ENCODE assay signal across 1 cellular context in the genomic region with DNA sequence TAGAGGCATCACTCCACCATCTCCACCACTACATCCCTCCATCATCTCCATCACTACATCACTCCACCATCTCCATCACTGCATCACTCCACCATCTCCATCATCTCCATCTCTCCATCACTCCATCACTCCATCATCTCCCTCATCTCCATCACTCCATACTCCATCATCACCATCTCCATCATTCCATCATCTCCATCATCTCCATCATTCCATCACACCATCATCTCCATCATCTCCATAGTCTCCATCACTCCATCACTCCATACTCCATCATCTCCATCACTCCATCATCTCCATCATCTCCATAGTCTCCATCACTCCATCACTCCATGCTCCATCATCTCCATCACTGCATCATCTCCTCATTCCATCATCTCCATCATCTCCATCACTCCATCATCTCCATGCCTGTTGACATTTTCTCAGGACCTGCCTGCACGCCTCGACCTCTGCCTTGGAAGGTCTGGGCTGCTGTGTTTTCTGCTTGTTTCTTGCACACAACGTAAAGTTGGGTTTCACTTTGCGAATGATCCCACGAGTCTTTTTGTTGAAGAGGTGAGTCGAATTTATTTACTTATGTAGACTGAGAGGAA.
A peak's percentile ranks its signal among the peaks of the same experiment; 100 is the strongest.
TF ChIP-seq lines count a peak whose summit lies in the region.

No MANE protein-coding gene starts in this region.

TF ChIP-seq in K562, 482 proteins besides CTCF, POLR2A, EP300 and RAD21 (continues in another document):
- TF ChIP-seq GTF2F1 (IDR thresholded peaks at IDR 0.05; ENCODE audit: low read depth, low read length) (no peak), HDAC2 (IDR thresholded peaks at IDR 0.05) (peak; percentile 75; the same call in 1 of the 2 replicates), SREBF1 (IDR thresholded peaks at IDR 0.05; ENCODE audit: borderline replicate concordance, low read depth, low read length) (no peak), ZC3H8 (IDR thresholded peaks at IDR 0.05) (no peak), PHF20 (IDR thresholded peaks at IDR 0.05; ENCODE audit: partially characterized antibody) (no peak), TAF7 (tag; IDR thresholded peaks at IDR 0.05) (no peak), DMBX1 (CRISPR knock-in tag; IDR thresholded peaks at IDR 0.05; ENCODE audit: borderline replicate concordance) (no peak), SMAD4 (CRISPR knock-in tag; conservative IDR thresholded peaks at IDR 0.05) (no peak), YBX1 (IDR thresholded peaks at IDR 0.05) (peak; percentile 99), KDM1A (IDR thresholded peaks at IDR 0.05) (peak; percentile 97), DPF2 (IDR thresholded peaks at IDR 0.05) (no peak), ARID1B (IDR thresholded peaks at IDR 0.05) (no peak), DDX20 (tag; IDR thresholded peaks at IDR 0.05; ENCODE audit: low read depth) (no peak), MCM3 (IDR thresholded peaks at IDR 0.05) (no peak), TRIM24 (IDR thresholded peaks at IDR 0.05) (peak in 1 of 2 experiments; percentile 81; a peak in 2 of 4 replicates), EGR1 (conservative IDR thresholded peaks at IDR 0.05) (no peak), ZNF165 (CRISPR knock-in tag; IDR thresholded peaks at IDR 0.05; ENCODE audit: borderline replicate concordance) (no peak), HNRNPL (IDR thresholded peaks at IDR 0.05; ENCODE audit: low read depth, low read length) (no peak), NONO (IDR thresholded peaks at IDR 0.05; ENCODE audit: low read depth in 2 of 2, low read length in 1 of 2) (no peak), TAF1 (IDR thresholded peaks at IDR 0.05; ENCODE audit: control insufficient read depth, extremely low read depth, insufficient read depth, low read length, severe bottlenecking) (no peak), POLR2B (IDR thresholded peaks at IDR 0.05; ENCODE audit: low read depth, partially characterized antibody) (no peak), LEF1 (IDR thresholded peaks at IDR 0.05) (no peak), JUN (IDR thresholded peaks at IDR 0.05; ENCODE audit: borderline replicate concordance, low read depth, low read length) (no peak), JUN (CRISPR knock-in tag; IDR thresholded peaks at IDR 0.05; ENCODE audit: borderline replicate concordance) (no peak), CTBP1 (IDR thresholded peaks at IDR 0.05; ENCODE audit: borderline replicate concordance) (peak; percentile 90), RCOR1 (IDR thresholded peaks at IDR 0.05; ENCODE audit: borderline replicate concordance in 1 of 2, low read depth in 2 of 2, low read length in 2 of 2) (peak; percentile 65 to 84; a peak in 3 of 4 replicates), TAL1 (IDR thresholded peaks at IDR 0.05) (no peak)
- TF ChIP-seq, protein P1, sequence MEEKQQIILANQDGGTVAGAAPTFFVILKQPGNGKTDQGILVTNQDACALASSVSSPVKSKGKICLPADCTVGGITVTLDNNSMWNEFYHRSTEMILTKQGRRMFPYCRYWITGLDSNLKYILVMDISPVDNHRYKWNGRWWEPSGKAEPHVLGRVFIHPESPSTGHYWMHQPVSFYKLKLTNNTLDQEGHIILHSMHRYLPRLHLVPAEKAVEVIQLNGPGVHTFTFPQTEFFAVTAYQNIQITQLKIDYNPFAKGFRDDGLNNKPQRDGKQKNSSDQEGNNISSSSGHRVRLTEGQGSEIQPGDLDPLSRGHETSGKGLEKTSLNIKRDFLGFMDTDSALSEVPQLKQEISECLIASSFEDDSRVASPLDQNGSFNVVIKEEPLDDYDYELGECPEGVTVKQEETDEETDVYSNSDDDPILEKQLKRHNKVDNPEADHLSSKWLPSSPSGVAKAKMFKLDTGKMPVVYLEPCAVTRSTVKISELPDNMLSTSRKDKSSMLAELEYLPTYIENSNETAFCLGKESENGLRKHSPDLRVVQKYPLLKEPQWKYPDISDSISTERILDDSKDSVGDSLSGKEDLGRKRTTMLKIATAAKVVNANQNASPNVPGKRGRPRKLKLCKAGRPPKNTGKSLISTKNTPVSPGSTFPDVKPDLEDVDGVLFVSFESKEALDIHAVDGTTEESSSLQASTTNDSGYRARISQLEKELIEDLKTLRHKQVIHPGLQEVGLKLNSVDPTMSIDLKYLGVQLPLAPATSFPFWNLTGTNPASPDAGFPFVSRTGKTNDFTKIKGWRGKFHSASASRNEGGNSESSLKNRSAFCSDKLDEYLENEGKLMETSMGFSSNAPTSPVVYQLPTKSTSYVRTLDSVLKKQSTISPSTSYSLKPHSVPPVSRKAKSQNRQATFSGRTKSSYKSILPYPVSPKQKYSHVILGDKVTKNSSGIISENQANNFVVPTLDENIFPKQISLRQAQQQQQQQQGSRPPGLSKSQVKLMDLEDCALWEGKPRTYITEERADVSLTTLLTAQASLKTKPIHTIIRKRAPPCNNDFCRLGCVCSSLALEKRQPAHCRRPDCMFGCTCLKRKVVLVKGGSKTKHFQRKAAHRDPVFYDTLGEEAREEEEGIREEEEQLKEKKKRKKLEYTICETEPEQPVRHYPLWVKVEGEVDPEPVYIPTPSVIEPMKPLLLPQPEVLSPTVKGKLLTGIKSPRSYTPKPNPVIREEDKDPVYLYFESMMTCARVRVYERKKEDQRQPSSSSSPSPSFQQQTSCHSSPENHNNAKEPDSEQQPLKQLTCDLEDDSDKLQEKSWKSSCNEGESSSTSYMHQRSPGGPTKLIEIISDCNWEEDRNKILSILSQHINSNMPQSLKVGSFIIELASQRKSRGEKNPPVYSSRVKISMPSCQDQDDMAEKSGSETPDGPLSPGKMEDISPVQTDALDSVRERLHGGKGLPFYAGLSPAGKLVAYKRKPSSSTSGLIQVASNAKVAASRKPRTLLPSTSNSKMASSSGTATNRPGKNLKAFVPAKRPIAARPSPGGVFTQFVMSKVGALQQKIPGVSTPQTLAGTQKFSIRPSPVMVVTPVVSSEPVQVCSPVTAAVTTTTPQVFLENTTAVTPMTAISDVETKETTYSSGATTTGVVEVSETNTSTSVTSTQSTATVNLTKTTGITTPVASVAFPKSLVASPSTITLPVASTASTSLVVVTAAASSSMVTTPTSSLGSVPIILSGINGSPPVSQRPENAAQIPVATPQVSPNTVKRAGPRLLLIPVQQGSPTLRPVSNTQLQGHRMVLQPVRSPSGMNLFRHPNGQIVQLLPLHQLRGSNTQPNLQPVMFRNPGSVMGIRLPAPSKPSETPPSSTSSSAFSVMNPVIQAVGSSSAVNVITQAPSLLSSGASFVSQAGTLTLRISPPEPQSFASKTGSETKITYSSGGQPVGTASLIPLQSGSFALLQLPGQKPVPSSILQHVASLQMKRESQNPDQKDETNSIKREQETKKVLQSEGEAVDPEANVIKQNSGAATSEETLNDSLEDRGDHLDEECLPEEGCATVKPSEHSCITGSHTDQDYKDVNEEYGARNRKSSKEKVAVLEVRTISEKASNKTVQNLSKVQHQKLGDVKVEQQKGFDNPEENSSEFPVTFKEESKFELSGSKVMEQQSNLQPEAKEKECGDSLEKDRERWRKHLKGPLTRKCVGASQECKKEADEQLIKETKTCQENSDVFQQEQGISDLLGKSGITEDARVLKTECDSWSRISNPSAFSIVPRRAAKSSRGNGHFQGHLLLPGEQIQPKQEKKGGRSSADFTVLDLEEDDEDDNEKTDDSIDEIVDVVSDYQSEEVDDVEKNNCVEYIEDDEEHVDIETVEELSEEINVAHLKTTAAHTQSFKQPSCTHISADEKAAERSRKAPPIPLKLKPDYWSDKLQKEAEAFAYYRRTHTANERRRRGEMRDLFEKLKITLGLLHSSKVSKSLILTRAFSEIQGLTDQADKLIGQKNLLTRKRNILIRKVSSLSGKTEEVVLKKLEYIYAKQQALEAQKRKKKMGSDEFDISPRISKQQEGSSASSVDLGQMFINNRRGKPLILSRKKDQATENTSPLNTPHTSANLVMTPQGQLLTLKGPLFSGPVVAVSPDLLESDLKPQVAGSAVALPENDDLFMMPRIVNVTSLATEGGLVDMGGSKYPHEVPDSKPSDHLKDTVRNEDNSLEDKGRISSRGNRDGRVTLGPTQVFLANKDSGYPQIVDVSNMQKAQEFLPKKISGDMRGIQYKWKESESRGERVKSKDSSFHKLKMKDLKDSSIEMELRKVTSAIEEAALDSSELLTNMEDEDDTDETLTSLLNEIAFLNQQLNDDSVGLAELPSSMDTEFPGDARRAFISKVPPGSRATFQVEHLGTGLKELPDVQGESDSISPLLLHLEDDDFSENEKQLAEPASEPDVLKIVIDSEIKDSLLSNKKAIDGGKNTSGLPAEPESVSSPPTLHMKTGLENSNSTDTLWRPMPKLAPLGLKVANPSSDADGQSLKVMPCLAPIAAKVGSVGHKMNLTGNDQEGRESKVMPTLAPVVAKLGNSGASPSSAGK (IDR thresholded peaks at IDR 0.05), result no peak
- TF ChIP-seq, protein P2, sequence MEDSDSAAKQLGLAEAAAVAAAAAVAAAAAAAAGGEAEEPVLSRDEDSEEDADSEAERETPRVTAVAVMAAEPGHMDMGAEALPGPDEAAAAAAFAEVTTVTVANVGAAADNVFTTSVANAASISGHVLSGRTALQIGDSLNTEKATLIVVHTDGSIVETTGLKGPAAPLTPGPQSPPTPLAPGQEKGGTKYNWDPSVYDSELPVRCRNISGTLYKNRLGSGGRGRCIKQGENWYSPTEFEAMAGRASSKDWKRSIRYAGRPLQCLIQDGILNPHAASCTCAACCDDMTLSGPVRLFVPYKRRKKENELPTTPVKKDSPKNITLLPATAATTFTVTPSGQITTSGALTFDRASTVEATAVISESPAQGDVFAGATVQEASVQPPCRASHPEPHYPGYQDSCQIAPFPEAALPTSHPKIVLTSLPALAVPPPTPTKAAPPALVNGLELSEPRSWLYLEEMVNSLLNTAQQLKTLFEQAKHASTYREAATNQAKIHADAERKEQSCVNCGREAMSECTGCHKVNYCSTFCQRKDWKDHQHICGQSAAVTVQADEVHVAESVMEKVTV (CRISPR knock-in tag; IDR thresholded peaks at IDR 0.05), result no peak
- TF ChIP-seq, protein P3, sequence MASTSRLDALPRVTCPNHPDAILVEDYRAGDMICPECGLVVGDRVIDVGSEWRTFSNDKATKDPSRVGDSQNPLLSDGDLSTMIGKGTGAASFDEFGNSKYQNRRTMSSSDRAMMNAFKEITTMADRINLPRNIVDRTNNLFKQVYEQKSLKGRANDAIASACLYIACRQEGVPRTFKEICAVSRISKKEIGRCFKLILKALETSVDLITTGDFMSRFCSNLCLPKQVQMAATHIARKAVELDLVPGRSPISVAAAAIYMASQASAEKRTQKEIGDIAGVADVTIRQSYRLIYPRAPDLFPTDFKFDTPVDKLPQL (IDR thresholded peaks at IDR 0.05; ENCODE audit: extremely low read depth, insufficient read length), result no peak
- TF ChIP-seq, protein P4, sequence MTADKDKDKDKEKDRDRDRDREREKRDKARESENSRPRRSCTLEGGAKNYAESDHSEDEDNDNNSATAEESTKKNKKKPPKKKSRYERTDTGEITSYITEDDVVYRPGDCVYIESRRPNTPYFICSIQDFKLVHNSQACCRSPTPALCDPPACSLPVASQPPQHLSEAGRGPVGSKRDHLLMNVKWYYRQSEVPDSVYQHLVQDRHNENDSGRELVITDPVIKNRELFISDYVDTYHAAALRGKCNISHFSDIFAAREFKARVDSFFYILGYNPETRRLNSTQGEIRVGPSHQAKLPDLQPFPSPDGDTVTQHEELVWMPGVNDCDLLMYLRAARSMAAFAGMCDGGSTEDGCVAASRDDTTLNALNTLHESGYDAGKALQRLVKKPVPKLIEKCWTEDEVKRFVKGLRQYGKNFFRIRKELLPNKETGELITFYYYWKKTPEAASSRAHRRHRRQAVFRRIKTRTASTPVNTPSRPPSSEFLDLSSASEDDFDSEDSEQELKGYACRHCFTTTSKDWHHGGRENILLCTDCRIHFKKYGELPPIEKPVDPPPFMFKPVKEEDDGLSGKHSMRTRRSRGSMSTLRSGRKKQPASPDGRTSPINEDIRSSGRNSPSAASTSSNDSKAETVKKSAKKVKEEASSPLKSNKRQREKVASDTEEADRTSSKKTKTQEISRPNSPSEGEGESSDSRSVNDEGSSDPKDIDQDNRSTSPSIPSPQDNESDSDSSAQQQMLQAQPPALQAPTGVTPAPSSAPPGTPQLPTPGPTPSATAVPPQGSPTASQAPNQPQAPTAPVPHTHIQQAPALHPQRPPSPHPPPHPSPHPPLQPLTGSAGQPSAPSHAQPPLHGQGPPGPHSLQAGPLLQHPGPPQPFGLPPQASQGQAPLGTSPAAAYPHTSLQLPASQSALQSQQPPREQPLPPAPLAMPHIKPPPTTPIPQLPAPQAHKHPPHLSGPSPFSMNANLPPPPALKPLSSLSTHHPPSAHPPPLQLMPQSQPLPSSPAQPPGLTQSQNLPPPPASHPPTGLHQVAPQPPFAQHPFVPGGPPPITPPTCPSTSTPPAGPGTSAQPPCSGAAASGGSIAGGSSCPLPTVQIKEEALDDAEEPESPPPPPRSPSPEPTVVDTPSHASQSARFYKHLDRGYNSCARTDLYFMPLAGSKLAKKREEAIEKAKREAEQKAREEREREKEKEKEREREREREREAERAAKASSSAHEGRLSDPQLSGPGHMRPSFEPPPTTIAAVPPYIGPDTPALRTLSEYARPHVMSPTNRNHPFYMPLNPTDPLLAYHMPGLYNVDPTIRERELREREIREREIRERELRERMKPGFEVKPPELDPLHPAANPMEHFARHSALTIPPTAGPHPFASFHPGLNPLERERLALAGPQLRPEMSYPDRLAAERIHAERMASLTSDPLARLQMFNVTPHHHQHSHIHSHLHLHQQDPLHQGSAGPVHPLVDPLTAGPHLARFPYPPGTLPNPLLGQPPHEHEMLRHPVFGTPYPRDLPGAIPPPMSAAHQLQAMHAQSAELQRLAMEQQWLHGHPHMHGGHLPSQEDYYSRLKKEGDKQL (CRISPR knock-in tag; IDR thresholded peaks at IDR 0.05; ENCODE audit: borderline replicate concordance), result no peak
- TF ChIP-seq, protein P5, sequence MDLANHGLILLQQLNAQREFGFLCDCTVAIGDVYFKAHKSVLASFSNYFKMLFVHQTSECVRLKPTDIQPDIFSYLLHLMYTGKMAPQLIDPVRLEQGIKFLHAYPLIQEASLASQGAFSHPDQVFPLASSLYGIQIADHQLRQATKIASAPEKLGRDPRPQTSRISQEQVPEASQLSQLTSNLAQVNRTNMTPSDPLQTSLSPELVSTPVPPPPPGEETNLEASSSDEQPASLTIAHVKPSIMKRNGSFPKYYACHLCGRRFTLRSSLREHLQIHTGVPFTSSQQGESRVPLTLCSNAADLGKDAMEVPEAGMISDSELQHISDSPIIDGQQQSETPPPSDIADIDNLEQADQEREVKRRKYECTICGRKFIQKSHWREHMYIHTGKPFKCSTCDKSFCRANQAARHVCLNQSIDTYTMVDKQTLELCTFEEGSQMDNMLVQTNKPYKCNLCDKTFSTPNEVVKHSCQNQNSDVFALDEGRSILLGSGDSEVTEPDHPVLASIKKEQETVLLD (IDR thresholded peaks at IDR 0.05), result no peak
- TF ChIP-seq, protein P6, sequence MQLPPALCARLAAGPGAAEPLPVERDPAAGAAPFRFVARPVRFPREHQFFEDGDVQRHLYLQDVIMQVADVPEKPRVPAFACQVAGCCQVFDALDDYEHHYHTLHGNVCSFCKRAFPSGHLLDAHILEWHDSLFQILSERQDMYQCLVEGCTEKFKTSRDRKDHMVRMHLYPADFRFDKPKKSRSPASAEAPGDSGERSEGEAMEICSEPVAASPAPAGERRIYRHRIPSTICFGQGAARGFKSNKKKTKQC (CRISPR knock-in tag; IDR thresholded peaks at IDR 0.05), result no peak
- TF ChIP-seq, protein P7, sequence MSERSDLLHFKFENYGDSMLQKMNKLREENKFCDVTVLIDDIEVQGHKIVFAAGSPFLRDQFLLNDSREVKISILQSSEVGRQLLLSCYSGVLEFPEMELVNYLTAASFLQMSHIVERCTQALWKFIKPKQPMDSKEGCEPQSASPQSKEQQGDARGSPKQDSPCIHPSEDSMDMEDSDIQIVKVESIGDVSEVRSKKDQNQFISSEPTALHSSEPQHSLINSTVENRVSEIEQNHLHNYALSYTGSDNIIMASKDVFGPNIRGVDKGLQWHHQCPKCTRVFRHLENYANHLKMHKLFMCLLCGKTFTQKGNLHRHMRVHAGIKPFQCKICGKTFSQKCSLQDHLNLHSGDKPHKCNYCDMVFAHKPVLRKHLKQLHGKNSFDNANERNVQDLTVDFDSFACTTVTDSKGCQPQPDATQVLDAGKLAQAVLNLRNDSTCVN (CRISPR knock-in tag; IDR thresholded peaks at IDR 0.05), result no peak
- TF ChIP-seq, protein P8, sequence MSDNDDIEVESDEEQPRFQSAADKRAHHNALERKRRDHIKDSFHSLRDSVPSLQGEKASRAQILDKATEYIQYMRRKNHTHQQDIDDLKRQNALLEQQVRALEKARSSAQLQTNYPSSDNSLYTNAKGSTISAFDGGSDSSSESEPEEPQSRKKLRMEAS (CRISPR knock-in tag; IDR thresholded peaks at IDR 0.05), result no peak
